ENCODE assay signal across 19 cellular contexts in the genomic region with DNA sequence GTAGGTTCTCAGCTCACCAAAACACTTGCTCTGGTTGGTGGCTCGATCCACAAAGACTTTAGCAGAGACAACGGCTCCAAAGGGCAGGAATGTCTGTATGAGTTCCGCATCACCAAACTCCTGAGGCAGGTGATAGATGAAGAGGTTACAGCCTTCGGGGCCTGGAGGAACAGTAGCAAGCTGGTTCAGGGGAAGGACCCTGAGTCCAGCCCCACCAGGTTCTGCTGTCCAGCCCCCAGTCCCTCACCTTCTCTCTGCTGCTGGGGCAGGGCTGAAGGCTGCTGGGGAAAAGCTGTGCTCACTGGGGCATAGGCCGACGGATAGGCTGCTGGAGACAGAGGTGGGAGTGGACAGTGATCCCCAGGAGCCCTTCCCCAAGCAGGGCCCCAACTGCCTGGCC. TPM values are rescaled to one million over a fixed set of nuclear protein-coding genes. Genes with fewer than 3 reads are reported as not detected.
DNase-seq lines count a peak whose midpoint lies in the region; ATAC-seq and TF ChIP-seq lines count a peak whose summit lies in the region.
"Had no signal": no experiment of that assay in that cellular context is flagged by ENCODE, and none has a peak within 500 bp of the region (broad histone marks: within the 10 kb centered on the region; RNA-seq: fewer than 3 reads in every experiment).

No MANE protein-coding gene starts in this region.

- H3K9me3 Mint-ChIP-seq in nephron progenitor cell (no peaks in the 10 kb centered on the region), mesothelial cell of epicardium (no peaks in the 10 kb centered on the region)
- H3K9me3 Mint-ChIP-seq: CD4-positive, CD25-positive, alpha-beta regulatory T cell; CD8-positive, alpha-beta T cell; H9 had no signal

- no peaks in the 10 kb centered on the region for H3K36me3 ChIP-seq in RWPE2 (ENCODE audit: low read depth)

- H3K36me3 Mint-ChIP-seq in nephron progenitor cell (ENCODE audit: low read depth) (no peaks in the 10 kb centered on the region), mesothelial cell of epicardium (no peaks in the 10 kb centered on the region)
- H3K36me3 Mint-ChIP-seq: CD4-positive, CD25-positive, alpha-beta regulatory T cell; CD8-positive, alpha-beta T cell had no signal

- H3K4me3 ChIP-seq in RWPE2 (ENCODE audit: severe bottlenecking): no peak overlapping the region
- H3K4me3 ChIP-seq: BLaER1, GM23248 had no signal

- peaks cover 7% of the 10 kb centered on the region for H3K4me1 ChIP-seq in RWPE2 (ENCODE audit: insufficient read depth, poor library complexity, severe bottlenecking)
- H3K4me1 ChIP-seq: BLaER1, Caco-2 had no signal

- H3K27ac ChIP-seq in RWPE2 (ENCODE audit: poor library complexity, severe bottlenecking): no peak overlapping the region
- H3K27ac ChIP-seq: 22Rv1, BLaER1, C4-2B, GM23248 had no signal

- no peaks in the 10 kb centered on the region for H3K27me3 ChIP-seq in RWPE2 (ENCODE audit: insufficient read depth, poor library complexity, severe bottlenecking)
- H3K27me3 ChIP-seq: BLaER1 had no signal

- H3K4me1 Mint-ChIP-seq in nephron progenitor cell: peaks cover 19% of the 10 kb centered on the region
- no peaks in the 10 kb centered on the region for H3K4me1 Mint-ChIP-seq in mesothelial cell of epicardium
- H3K4me1 Mint-ChIP-seq: B cell; CD4-positive, CD25-positive, alpha-beta regulatory T cell; H9 had no signal

- H3K9me3 ChIP-seq in RWPE2 (ENCODE audit: severe bottlenecking): no peaks in the 10 kb centered on the region
- H3K9me3 ChIP-seq: BLaER1, Caco-2 had no signal

- ATAC-seq in RWPE2 (ENCODE audit: low read depth): no peak
- ATAC-seq: CD8-positive, alpha-beta T cell; HCT116 had no signal

- H3K27ac Mint-ChIP-seq in nephron progenitor cell (peak overlapping the region; percentile 87), mesothelial cell of epicardium (no peak overlapping the region)
- H3K27ac Mint-ChIP-seq: B cell; CD4-positive, CD25-positive, alpha-beta regulatory T cell; CD8-positive, alpha-beta T cell; H9 had no signal

- peak; percentile 26 for DNase-seq in activated CD8-positive, alpha-beta memory T cell treated with anti-CD3 and anti-CD28 coated beads, Interleukin-2, amount 50 U/mL, for 48 hours
- DNase-seq in activated CD8-positive, alpha-beta memory T cell treated with anti-CD3 and anti-CD28 coated beads, Interleukin-2, amount 50 U/mL, for 4 hours: no peak
- peak; percentile 61 for DNase-seq in RWPE2 (ENCODE audit: low spot score)
- peak; percentile 10 for DNase-seq in nephron progenitor cell
- no peak for DNase-seq in effector CD8-positive, alpha-beta T cell (lab: John Stamatoyannopoulos, UW)
- DNase-seq in GM19240 (ENCODE audit: insufficient read length, low spot score): no peak
- no peak for DNase-seq in mesothelial cell of epicardium (ENCODE audit: low spot score in 2 of 2, unreplicated experiment in 2 of 2)
- DNase-seq: Caco-2; CD4-positive, CD25-positive, alpha-beta regulatory T cell; CD8-positive, alpha-beta T cell; DMS153; DND-41; GM23248; H9 had no signal

- H3K27me3 Mint-ChIP-seq in nephron progenitor cell (ENCODE audit: low read depth, poor library complexity): peaks cover 39% of the 10 kb centered on the region
- peaks cover 35% of the 10 kb centered on the region for H3K27me3 Mint-ChIP-seq in mesothelial cell of epicardium (ENCODE audit: low read depth)
- H3K27me3 Mint-ChIP-seq: B cell had no signal

- TF ChIP-seq CTCF in RWPE2 (IDR thresholded peaks at IDR 0.05; ENCODE audit: poor library complexity, severe bottlenecking): no peak
- TF ChIP-seq CTCF in nephron progenitor cell (IDR thresholded peaks at IDR 0.05): no peak
- TF ChIP-seq CTCF in mesothelial cell of epicardium (IDR thresholded peaks at IDR 0.05; ENCODE audit: unreplicated experiment): no peak

- H3K4me3 Mint-ChIP-seq in nephron progenitor cell (no peak overlapping the region), mesothelial cell of epicardium (no peak overlapping the region)
- H3K4me3 Mint-ChIP-seq: B cell; CD4-positive, CD25-positive, alpha-beta regulatory T cell; CD8-positive, alpha-beta T cell; H9 had no signal

RNA-seq across cellular contexts. Expression of a gene that starts 15.9 kb away (rescaled TPM):
- total RNA-seq in mesothelial cell of epicardium: 127 to 138 TPM (median 134 TPM) in 3 replicates

RNA-seq across cellular contexts. Expression of a gene that starts 31.7 kb away (rescaled TPM):
- 1.2 to 1.9 TPM (median 1.3 TPM) in 3 replicates for total RNA-seq in mesothelial cell of epicardium
- total RNA-seq: Caco-2 had no signal

RNA-seq across cellular contexts. Expression of a gene that starts 57.3 kb away (rescaled TPM):
- 424 to 453 TPM (median 452 TPM) in 3 replicates for total RNA-seq in mesothelial cell of epicardium

Comparison
In these comparisons a context has a peak if more than half of its experiments do, and no peak if none do; other contexts are left out.
1. DNase-seq: peak in activated CD8-positive, alpha-beta memory T cell treated with anti-CD3 and anti-CD28 coated beads, Interleukin-2, amount 50 U/mL, for 48 hours (single experiment), RWPE2 (single experiment) and nephron progenitor cell (single experiment); none in activated CD8-positive, alpha-beta memory T cell treated with anti-CD3 and anti-CD28 coated beads, Interleukin-2, amount 50 U/mL, for 4 hours (single experiment), effector CD8-positive, alpha-beta T cell (single experiment), GM19240 (single experiment) and mesothelial cell of epicardium (0 of 2).